Comparison of ENCODE assay signal across 18 cellular contexts in genomic region chr12:19338405-19338804, GRCh38.
DNase-seq lines count a peak whose midpoint lies in the region; ATAC-seq, FAIRE-seq and TF ChIP-seq lines count a peak whose summit lies in the region.
"Had no signal": no experiment of that assay in that cellular context is flagged by ENCODE, and none has a peak within 500 bp of the region (broad histone marks: within the 10 kb centered on the region; RNA-seq: fewer than 3 reads in every experiment).

No MANE protein-coding gene starts in this region.

- DNase-seq in HepG2 (ENCODE audit: low spot score) (peak; percentile 1), right lobe of liver (no peak), MV-4-11 (lab: John Stamatoyannopoulos, UW) (peak; percentile 29), fibroblast of mammary gland (ENCODE audit: low read depth) (peak; percentile 9), NCI-H2227 treated with DMSO at 0.1 percent for 48 hours (lab: John Stamatoyannopoulos, UW) (no peak), dorsolateral prefrontal cortex (no peak)
- DNase-seq: Calu3; CD4-positive, CD25-positive, alpha-beta regulatory T cell; GF-D8; NCI-H1105 treated with DMSO at 0.1 percent for 48 hours; NCI-H187 treated with DMSO at 0.1 percent for 48 hours; NCI-H446 treated with DMSO at 0.1 percent for 48 hours; NCI-H748 treated with DMSO at 0.1 percent for 48 hours; PC-3 had no signal

- intact Hi-C loops in HepG2 (cut with micrococcal nuclease; ENCODE audit: unreplicated experiment) (no loop called here), right lobe of liver (cut with DNase I) (no loop called here), dorsolateral prefrontal cortex (cut with DNase I) (no loop called here)

- H4K20me1 ChIP-seq in HepG2 (ENCODE audit: insufficient read depth, low read length): no peaks in the 10 kb centered on the region

- no peak overlapping the region for H3K27ac ChIP-seq in HepG2 (ENCODE audit: extremely low read length, insufficient read depth, low read length)
- H3K27ac ChIP-seq in right lobe of liver: no peak overlapping the region
- H3K27ac ChIP-seq in dorsolateral prefrontal cortex: no peak overlapping the region
- H3K27ac ChIP-seq: SK-N-MC had no signal

- H3K79me2 ChIP-seq in HepG2 (ENCODE audit: insufficient read depth, low read length): no peaks in the 10 kb centered on the region

- no TSS peak for BruUV-seq in HepG2 (replicated peaks; lab: Mats Ljungman, UMichigan)

- H3K4me2 ChIP-seq in HepG2 (ENCODE audit: low read depth, low read length): no peak overlapping the region

- no peak overlapping the region for H3K9ac ChIP-seq in HepG2 (ENCODE audit: insufficient read depth, low read depth, low read length)

- no peak for TF ChIP-seq POLR2A in HepG2 (IDR thresholded peaks at IDR 0.05; ENCODE audit: insufficient read depth in 1 of 2, low read depth in 2 of 2, low read length in 2 of 2)
- TF ChIP-seq POLR2A in right lobe of liver (IDR thresholded peaks at IDR 0.05): no peak

- H3K9me3 ChIP-seq in HepG2 (ENCODE audit: low read length): 0 out of 2 replicates have a peak, but pooled peaks cover 9% of the 10 kb centered on the region
- H3K9me3 ChIP-seq in right lobe of liver: no peaks in the 10 kb centered on the region

- WGBS in HepG2 (ENCODE audit: low lambda C conversion rate): 90% methylated on average over 5 of the region's 5 CpGs
- 93% methylated on average over 3 of the region's 5 CpGs for WGBS in right lobe of liver (ENCODE audit: insufficient coverage, low coverage, low lambda C conversion rate, missing lambda C conversion rate)

- ATAC-seq in HepG2: no peak
- ATAC-seq in right lobe of liver: no peak
- no peak for ATAC-seq in GM18519 (IDR thresholded peaks at IDR 0.05; ENCODE audit: low FRiP score, unreplicated experiment)
- no peak for ATAC-seq in HG03565 (IDR thresholded peaks at IDR 0.05; ENCODE audit: unreplicated experiment)
- ATAC-seq: PC-3 had no signal

- in situ Hi-C loops in HepG2 (cut with HindIII; ENCODE audit: extremely low pct_ligation_motif_present, low pct_unique_long_range_greater_than_20kb): no loop called here

- TF ChIP-seq EP300 in HepG2 (IDR thresholded peaks at IDR 0.05; ENCODE audit: low read depth in 2 of 2, low read length in 2 of 2): no peak
- TF ChIP-seq EP300 in HepG2 (CRISPR knock-in tag; IDR thresholded peaks at IDR 0.05; ENCODE audit: borderline replicate concordance): no peak

- POLR2A ChIA-PET in HepG2 (lab: Yijun Ruan, JAX): no interaction called here

- H3K4me1 ChIP-seq in HepG2 (ENCODE audit: insufficient read depth, low read length) (no peaks in the 10 kb centered on the region), right lobe of liver (no peaks in the 10 kb centered on the region)

- H3K27me3 ChIP-seq in HepG2 (ENCODE audit: control insufficient read depth in 1 of 2, insufficient read depth in 2 of 2, low read length in 2 of 2) (no peaks in the 10 kb centered on the region), right lobe of liver (no peaks in the 10 kb centered on the region), dorsolateral prefrontal cortex (no peaks in the 10 kb centered on the region)

- TF ChIP-seq CTCF in HepG2 (CRISPR knock-in tag; IDR thresholded peaks at IDR 0.05) (no peak), right lobe of liver (IDR thresholded peaks at IDR 0.05) (no peak), fibroblast of mammary gland (conservative IDR thresholded peaks at IDR 0.05; ENCODE audit: control insufficient read depth, insufficient read depth, low read depth, low read length) (no peak), dorsolateral prefrontal cortex (IDR thresholded peaks at IDR 0.05 in 54 of 56, conservative IDR thresholded peaks at IDR 0.05 in 2 of 56; ENCODE audit: low read depth in 1 of 56, partially characterized antibody in 56 of 56) (no peak)

- CTCF ChIA-PET in HepG2 (lab: Yijun Ruan, JAX; ENCODE audit: low intra/inter-chr PET ratio, low total read pairs): no interaction called here

- no peak for TF ChIP-seq RAD21 in HepG2 (CRISPR knock-in tag; IDR thresholded peaks at IDR 0.05)

- H3K4me3 ChIP-seq in HepG2 (replicated peaks in 1 of 3; ENCODE audit: insufficient read depth in 1 of 3, low read depth in 2 of 3, low read length in 3 of 3) (no peak overlapping the region), right lobe of liver (no peak overlapping the region), fibroblast of mammary gland (ENCODE audit: control insufficient read depth, low read depth, low read length) (no peak overlapping the region), dorsolateral prefrontal cortex (no peak overlapping the region)
- H3K4me3 ChIP-seq: SK-N-MC had no signal

- no peak for FAIRE-seq in HepG2 (lab: Jason Lieb, UNC)
- FAIRE-seq: H1 had no signal

- H2AFZ ChIP-seq in HepG2 (ENCODE audit: low read length): no peak overlapping the region

- H3K36me3 ChIP-seq in HepG2 (replicated peaks in 1 of 2; ENCODE audit: control insufficient read depth in 1 of 2, insufficient read depth in 2 of 2, low read length in 2 of 2): peaks cover 0 to 6% of the 10 kb centered on the region in 2 experiments; a peak in 2 of 5 replicates
- H3K36me3 ChIP-seq in right lobe of liver: peaks cover 0 to 29% (median 10%) of the 10 kb centered on the region in 4 donors

TF ChIP-seq in HepG2, 621 proteins besides CTCF, POLR2A, EP300 and RAD21 (continues in another document):
- TF ChIP-seq FOXC1 (CRISPR knock-in tag; IDR thresholded peaks at IDR 0.05; ENCODE audit: borderline replicate concordance): no peak
- no peak for TF ChIP-seq ZNF407 (CRISPR knock-in tag; IDR thresholded peaks at IDR 0.05; ENCODE audit: not compliant biosample characterization)
- TF ChIP-seq SOX13 (IDR thresholded peaks at IDR 0.05): no peak
- no peak for TF ChIP-seq SOX13 (CRISPR knock-in tag; conservative IDR thresholded peaks at IDR 0.05 in 1 of 2, IDR thresholded peaks at IDR 0.05 in 1 of 2)

Comparison
In these comparisons a context has a peak if more than half of its experiments do, and no peak if none do; other contexts are left out.
1. DNase-seq: peak in HepG2 (single experiment), MV-4-11 (single experiment) and fibroblast of mammary gland (single experiment); none in right lobe of liver (0 of 3), NCI-H2227 treated with DMSO at 0.1 percent for 48 hours (single experiment) and dorsolateral prefrontal cortex (0 of 10).